22 cellular contexts compared by ENCODE assay signal in genomic region chr13:37168151-37168550, GRCh38.
"Had no signal": no experiment of that assay in that cellular context is flagged by ENCODE, and none has a peak within 500 bp of the region (broad histone marks: within the 10 kb centered on the region; RNA-seq: fewer than 3 reads in every experiment).

No MANE protein-coding gene starts in this region.

- DNase-seq: activated CD4-positive, alpha-beta T cell treated with anti-CD3 and anti-CD28 coated beads for 1 hour; activated CD4-positive, alpha-beta T cell treated with anti-CD3 and anti-CD28 coated beads for 4 hours; activated CD4-positive, alpha-beta T cell treated with anti-CD3 and anti-CD28 coated beads, Interleukin-2, amount 50 U/mL, for 1 hour; activated CD4-positive, alpha-beta T cell treated with anti-CD3 and anti-CD28 coated beads, Interleukin-2, amount 50 U/mL, for 48 hours; activated CD4-positive, CD25-positive, alpha-beta regulatory T cell; activated CD8-positive, alpha-beta memory T cell treated with anti-CD3 and anti-CD28 coated beads for 24 hours; activated CD8-positive, alpha-beta T cell treated with anti-CD3 and anti-CD28 coated beads for 36 hours; activated effector memory CD4-positive, alpha-beta T cell treated with Interleukin-2 at 50 U/mL for 16 hours; activated gamma-delta T cell treated with Interleukin-2 at 50 U/mL for 16 hours; activated naive CD4-positive, alpha-beta T cell treated with anti-CD3 and anti-CD28 coated beads, Interleukin-2, amount 50 U/mL, for 16 hours; activated naive CD4-positive, alpha-beta T cell treated with Interleukin-2 at 50 U/mL for 16 hours; activated T-cell treated with anti-CD3 and anti-CD28 coated beads, Interleukin-2, amount 50 U/mL, for 4 hours; amygdala; aorta; body of pancreas; caudate nucleus; dorsolateral prefrontal cortex; effector memory CD4-positive, alpha-beta T cell; endodermal cell; head of caudate nucleus; T-helper 2 cell had no signal

- H3K4me1 ChIP-seq: body of pancreas had no signal

- H3K4me3 ChIP-seq: body of pancreas, coronary artery, dorsolateral prefrontal cortex had no signal

- H3K27me3 ChIP-seq: body of pancreas, dorsolateral prefrontal cortex had no signal

- H3K9me3 ChIP-seq: body of pancreas had no signal

- H3K27ac ChIP-seq: body of pancreas, coronary artery, dorsolateral prefrontal cortex had no signal
